In the genomic region with DNA sequence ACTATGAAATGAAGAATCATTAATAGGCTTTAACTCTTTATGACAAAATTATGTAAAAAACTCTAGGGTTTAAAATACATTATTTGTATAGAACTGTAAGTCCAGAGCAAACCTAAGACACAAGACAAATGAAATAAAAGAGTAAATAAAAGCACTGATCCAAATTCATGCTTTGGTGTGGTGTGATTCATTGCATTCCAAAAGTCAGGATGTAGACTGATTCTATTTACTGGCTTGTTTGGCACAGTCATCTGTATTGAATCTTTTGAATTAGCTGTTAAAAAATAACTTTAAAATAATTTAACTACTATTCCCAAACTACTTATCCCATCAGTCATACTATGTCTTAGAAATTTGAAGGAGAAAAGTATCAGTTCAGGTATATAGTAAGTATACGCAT, we compare ENCODE assay signal across 23 cellular contexts. TPM values are rescaled to one million over a fixed set of nuclear protein-coding genes. Genes with fewer than 3 reads are reported as not detected.
DNase-seq lines count a peak whose midpoint lies in the region; FAIRE-seq and TF ChIP-seq lines count a peak whose summit lies in the region.
"Had no signal": no experiment of that assay in that cellular context is flagged by ENCODE, and none has a peak within 500 bp of the region (broad histone marks: within the 10 kb centered on the region; RNA-seq: fewer than 3 reads in every experiment).

No MANE protein-coding gene starts in this region.

- WGBS in GM23248 (ENCODE audit: low coverage in 1 of 2, low lambda C conversion rate in 2 of 2, missing lambda C conversion rate in 2 of 2), 2 experiments: 79 to 81% methylated on average over 1 of the region's 1 CpG
- WGBS in adrenal gland, 4 donors: 93 to 100% (median 97%) methylated on average over 1 of the region's 1 CpG

- DNase-seq in A172 (ENCODE audit: low spot score) (peak; percentile 27), GM23248 (peak; percentile 66), amniotic epithelial cell (ENCODE audit: low read depth) (peak; percentile 30), fibroblast of villous mesenchyme (ENCODE audit: low read depth) (peak; percentile 20), adrenal gland (no peak), posterior cingulate gyrus (no peak), urothelium cell line (ENCODE audit: low spot score) (no peak)
- DNase-seq in CD4-positive, alpha-beta memory T cell: no peak
- DNase-seq: activated CD4-positive, CD25-positive, alpha-beta regulatory T cell; activated naive CD4-positive, alpha-beta T cell; Calu3; H9; MG63; naive thymus-derived CD8-positive, alpha-beta T cell; NCI-H1694 treated with DMSO at 0.1 percent for 48 hours; NCI-H446 treated with DMSO at 0.1 percent for 48 hours; retina; Right ventricle myocardium superior; stimulated activated CD4-positive, alpha-beta T cell treated with anti-CD3 and anti-CD28 coated beads, Interleukin-15, amount 100 ng/mL, for 24 hours; stimulated activated naive CD8-positive, alpha-beta T cell treated with anti-CD3 and anti-CD28 coated beads, Interleukin-15, amount 100 ng/mL, for 72 hours had no signal

- peaks cover 0 to 1% (median 0%) of the 10 kb centered on the region in 4 donors for H3K4me1 Mint-ChIP-seq in CD4-positive, alpha-beta memory T cell
- H3K4me1 Mint-ChIP-seq: brain, H9 had no signal

- peaks cover 34 to 48% of the 10 kb centered on the region in 2 donors for H3K36me3 Mint-ChIP-seq in CD4-positive, alpha-beta memory T cell

- H3K4me1 ChIP-seq in GM23248 (ENCODE audit: insufficient read depth) (peaks cover 14% of the 10 kb centered on the region), adrenal gland (replicated peaks in 1 of 2) (no peaks in the 10 kb centered on the region)
- no peaks in the 10 kb centered on the region for H3K4me1 ChIP-seq in CD4-positive, alpha-beta memory T cell (ENCODE audit: insufficient read depth, low read length)

- no peak for FAIRE-seq in urothelium cell line (lab: Jason Lieb, UNC)
- FAIRE-seq: frontal cortex had no signal

- intact Hi-C loops in adrenal gland (cut with DNase I) (no loop called here), posterior cingulate gyrus (cut with DNase I) (no loop called here)
- intact Hi-C loops in CD4-positive, alpha-beta memory T cell (cut with micrococcal nuclease): no loop called here

- H3K27ac Mint-ChIP-seq in CD4-positive, alpha-beta memory T cell: no peak overlapping the region
- H3K27ac Mint-ChIP-seq: brain; H9; naive thymus-derived CD8-positive, alpha-beta T cell had no signal

- no peak overlapping the region; the same call in 1 of the 2 replicates for H3K4me3 ChIP-seq in GM23248
- H3K4me3 ChIP-seq in fibroblast of villous mesenchyme (ENCODE audit: low read depth, low read length): no peak overlapping the region
- H3K4me3 ChIP-seq in adrenal gland: no peak overlapping the region
- no peak overlapping the region for H3K4me3 ChIP-seq in CD4-positive, alpha-beta memory T cell (ENCODE audit: low read length in 2 of 2)
- H3K4me3 ChIP-seq: MG63 had no signal

- H3K27me3 ChIP-seq in GM23248 (replicated peaks; ENCODE audit: insufficient read depth) (no peaks in the 10 kb centered on the region), adrenal gland (no peaks in the 10 kb centered on the region)
- H3K27me3 ChIP-seq in CD4-positive, alpha-beta memory T cell (ENCODE audit: insufficient read depth, low read length): no peaks in the 10 kb centered on the region
- H3K27me3 ChIP-seq: MG63 had no signal

- H3K36me3 ChIP-seq in GM23248 (ENCODE audit: low read depth) (peaks cover 32% of the 10 kb centered on the region), adrenal gland (replicated peaks in 1 of 2) (peaks cover 0 to 18% of the 10 kb centered on the region in 2 donors)
- peaks cover 10% of the 10 kb centered on the region for H3K36me3 ChIP-seq in CD4-positive, alpha-beta memory T cell (ENCODE audit: insufficient read depth, low read length)

- peaks cover 0 to 1% (median 0%) of the 10 kb centered on the region in 8 donors for H3K9me3 Mint-ChIP-seq in CD4-positive, alpha-beta memory T cell
- H3K9me3 Mint-ChIP-seq: brain; H9; naive thymus-derived CD8-positive, alpha-beta T cell; stimulated activated naive CD8-positive, alpha-beta T cell treated with anti-CD3 and anti-CD28 coated beads, Interleukin-15, amount 100 ng/mL, for 72 hours had no signal

- in situ Hi-C loops in GM23248 (cut with MboI): loop anchor here (25.0 kb wide), 1 partner anchor 318 kb away; no protein-coding TSS in a partner anchor

- H3K9me3 ChIP-seq in GM23248 (ENCODE audit: low read depth) (no peaks in the 10 kb centered on the region), adrenal gland (replicated peaks in 1 of 3) (no peaks in the 10 kb centered on the region)
- no peaks in the 10 kb centered on the region for H3K9me3 ChIP-seq in CD4-positive, alpha-beta memory T cell (ENCODE audit: control insufficient read depth in 1 of 2, low read length in 2 of 2)
- H3K9me3 ChIP-seq: MG63 had no signal

- no peak for TF ChIP-seq POLR2A in adrenal gland (IDR thresholded peaks at IDR 0.05)

- H3K9me2 ChIP-seq in GM23248 (ENCODE audit: insufficient read depth): no peaks in the 10 kb centered on the region

- no peaks in the 10 kb centered on the region for H4K20me1 ChIP-seq in GM23248 (ENCODE audit: insufficient read depth)

- peaks cover 11% of the 10 kb centered on the region for H3F3A ChIP-seq in GM23248 (ENCODE audit: insufficient read depth)

- no peaks in the 10 kb centered on the region for H3K79me2 ChIP-seq in GM23248 (ENCODE audit: insufficient read depth)

- POLR2A ChIA-PET in CD4-positive, alpha-beta memory T cell (lab: Charles Lee; ENCODE audit: partially characterized antibody): no interaction called here

- H3K27ac ChIP-seq in GM23248 (peak overlapping the region; percentile 13; the same call in 1 of the 2 replicates), adrenal gland (no peak overlapping the region)
- H3K27ac ChIP-seq in CD4-positive, alpha-beta memory T cell (ENCODE audit: low read depth, low read length): no peak overlapping the region

- H3K27me3 Mint-ChIP-seq in CD4-positive, alpha-beta memory T cell: no peaks in the 10 kb centered on the region
- H3K27me3 Mint-ChIP-seq: brain; naive thymus-derived CD8-positive, alpha-beta T cell; stimulated activated naive CD8-positive, alpha-beta T cell treated with anti-CD3 and anti-CD28 coated beads, Interleukin-15, amount 100 ng/mL, for 72 hours had no signal

- H3K9ac ChIP-seq in GM23248: no peak overlapping the region

- no peak overlapping the region for H3K4me3 Mint-ChIP-seq in CD4-positive, alpha-beta memory T cell
- H3K4me3 Mint-ChIP-seq: brain; H9; naive thymus-derived CD8-positive, alpha-beta T cell had no signal

- H3K4me2 ChIP-seq in GM23248 (ENCODE audit: unreplicated experiment): peak overlapping the region; percentile 52

- CTCF ChIA-PET in CD4-positive, alpha-beta memory T cell (lab: Charles Lee; ENCODE audit: partially characterized antibody): no interaction called here

- H2AFZ ChIP-seq in GM23248: peak overlapping the region; percentile 17; the same call in 1 of the 2 replicates

- TF ChIP-seq CTCF in fibroblast of villous mesenchyme (IDR thresholded peaks at IDR 0.05; ENCODE audit: insufficient read depth, low read depth, low read length) (no peak), adrenal gland (IDR thresholded peaks at IDR 0.05) (no peak)

RNA-seq across cellular contexts. Expression of a gene that starts 31.1 kb away (rescaled TPM):
- total RNA-seq in A172 (2014; rRNA removed; shearing (Covaris generic)): not detected in 2 replicates
- total RNA-seq in GM23248 (2014; rRNA removed; shearing (Covaris generic)): not detected in 2 replicates
- polyA plus RNA-seq in GM23248 (2016; fragmentation: Nextera tagmentation; extraction: Ambion mirVana) (0.34 TPM in 1 of 2 replicates, not detected in the other), adrenal gland (not detected)
- total RNA-seq in fibroblast of villous mesenchyme (not detected in 2 replicates), adrenal gland (not detected)
- not detected for total RNA-seq in CD4-positive, alpha-beta memory T cell
- polyA plus RNA-seq in CD4-positive, alpha-beta memory T cell: not detected
- total RNA-seq: Calu3; frontal cortex; H9; naive thymus-derived CD8-positive, alpha-beta T cell; Right ventricle myocardium superior; ureter had no signal
- polyA plus RNA-seq: naive thymus-derived CD8-positive, alpha-beta T cell had no signal

RNA-seq across cellular contexts. Expression of a gene that starts 32.5 kb away (rescaled TPM):
- total RNA-seq in A172 (2014; rRNA removed; shearing (Covaris generic)): 10.6 and 16.4 TPM in 2 replicates
- 6.8 TPM in 2 replicates for total RNA-seq in GM23248 (2014; rRNA removed; shearing (Covaris generic))
- polyA plus RNA-seq in GM23248 (2016; fragmentation: Nextera tagmentation; extraction: Ambion mirVana) (13.9 and 18.8 TPM in 2 replicates), adrenal gland (10 to 100 TPM in 2 of 3 donors, 1 to 10 TPM in 1; 4.1 to 26.8 (median 11.7) TPM)
- total RNA-seq in fibroblast of villous mesenchyme (9.7 and 13.0 TPM in 2 replicates), adrenal gland (10 to 100 TPM in 3 of 8 donors, 1 to 10 TPM in 5; 5.6 to 18.0 (median 9.1) TPM)
- total RNA-seq in CD4-positive, alpha-beta memory T cell: 10 to 100 TPM; 18.7 to 25.9 TPM
- polyA plus RNA-seq in CD4-positive, alpha-beta memory T cell: 10 to 100 TPM in 1 of 2 donors, 1 to 10 TPM in 1; 9.7 to 18.3 TPM

RNA-seq across cellular contexts. Expression of a gene that starts 42.4 kb away (rescaled TPM):
- total RNA-seq in A172 (2014; rRNA removed; shearing (Covaris generic)): not detected in 2 replicates
- total RNA-seq in GM23248 (2014; rRNA removed; shearing (Covaris generic)): not detected in 2 replicates
- polyA plus RNA-seq in GM23248 (2016; fragmentation: Nextera tagmentation; extraction: Ambion mirVana) (0.51 and 0.73 TPM in 2 replicates), adrenal gland (under 1 TPM; 0.20 to 0.40 (median 0.40) TPM)
- total RNA-seq in fibroblast of villous mesenchyme (under 0.01 TPM in 1 of 2 replicates, not detected in the other), adrenal gland (under 1 TPM in 3 of 8 donors, not detected in 5; 0.08 to 0.19 (median 0.14) TPM)
- total RNA-seq in CD4-positive, alpha-beta memory T cell: 10 to 100 TPM; 12.5 to 13.0 TPM
- polyA plus RNA-seq in CD4-positive, alpha-beta memory T cell: 1 to 10 TPM in 1 of 2 donors, under 1 TPM in 1; 0.86 to 3.1 TPM

RNA-seq across cellular contexts. Expression of a gene that starts 46.9 kb away (rescaled TPM):
- not detected in 2 replicates for total RNA-seq in A172 (2014; rRNA removed; shearing (Covaris generic))
- not detected in 2 replicates for total RNA-seq in GM23248 (2014; rRNA removed; shearing (Covaris generic))
- polyA plus RNA-seq in GM23248 (2016; fragmentation: Nextera tagmentation; extraction: Ambion mirVana) (not detected in 2 replicates), adrenal gland (under 1 TPM in 2 of 3 donors, not detected in 1; 0.10 to 0.32 TPM)
- total RNA-seq in fibroblast of villous mesenchyme (not detected in 2 replicates), adrenal gland (under 1 TPM in 1 of 8 donors, not detected in 7; 0.61 TPM)
- not detected for total RNA-seq in CD4-positive, alpha-beta memory T cell
- polyA plus RNA-seq in CD4-positive, alpha-beta memory T cell: not detected
- total RNA-seq: Calu3, frontal cortex, H9, Right ventricle myocardium superior, ureter had no signal
- polyA plus RNA-seq: naive thymus-derived CD8-positive, alpha-beta T cell had no signal

Comparison
In these comparisons a context has a peak if more than half of its experiments do, and no peak if none do; other contexts are left out.
1. DNase-seq: peak in A172 (single experiment), GM23248 (single experiment), amniotic epithelial cell (single experiment) and fibroblast of villous mesenchyme (single experiment); none in adrenal gland (0 of 7), posterior cingulate gyrus (0 of 10), CD4-positive, alpha-beta memory T cell (0 of 5) and urothelium cell line (single experiment).
2. RNA of a gene that starts 42.4 kb away (total RNA-seq): 12.5 to 13.0 TPM in CD4-positive, alpha-beta memory T cell; 0.08 to 0.19 TPM in adrenal gland, not detected in A172, not detected in GM23248 and under 0.01 TPM in fibroblast of villous mesenchyme; every median in the first group is over 10 times any median in the second.